In the genomic region with DNA sequence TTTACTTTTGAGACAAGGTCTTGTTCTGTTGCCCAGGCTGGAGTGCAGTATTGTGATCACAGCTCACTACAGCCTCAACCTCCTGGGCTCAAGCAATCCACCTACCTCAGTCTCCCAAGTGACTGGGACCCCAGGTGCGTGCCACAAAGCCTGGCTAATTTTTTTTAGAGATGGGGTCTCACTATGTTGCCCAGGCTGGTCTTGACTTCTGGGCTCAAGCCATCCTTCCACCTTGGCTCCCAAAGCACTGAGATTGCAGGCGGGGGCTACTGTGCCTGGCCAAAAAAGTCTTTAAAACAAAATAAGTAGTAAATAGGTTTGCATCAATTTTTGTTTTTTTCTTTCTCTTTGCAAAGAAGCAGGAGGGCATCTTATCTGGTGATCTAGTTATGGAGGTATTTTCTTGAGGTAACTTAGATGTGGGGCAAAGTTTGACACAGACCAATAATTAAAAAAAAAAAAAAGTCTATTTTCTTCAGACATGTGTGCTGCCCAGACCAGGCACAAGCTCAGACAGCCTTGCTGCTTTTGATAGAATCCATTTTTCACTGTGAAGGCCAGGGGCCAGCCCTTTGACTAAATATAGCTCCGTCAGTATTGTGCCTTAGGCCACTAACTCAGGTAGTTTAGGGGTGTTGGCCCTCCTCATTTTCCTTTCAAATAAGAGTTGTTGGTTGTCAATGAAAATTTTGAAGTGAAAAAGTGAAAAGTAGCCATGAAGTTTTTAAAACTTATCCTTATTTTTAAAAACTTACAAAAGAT, we compare ENCODE assay signal across 10 cellular contexts. TPM values are rescaled to one million over a fixed set of nuclear protein-coding genes. Genes with fewer than 3 reads are reported as not detected.
DNase-seq lines count a peak whose midpoint lies in the region; ATAC-seq and TF ChIP-seq lines count a peak whose summit lies in the region.
"Had no signal": no experiment of that assay in that cellular context is flagged by ENCODE, and none has a peak within 500 bp of the region (broad histone marks: within the 10 kb centered on the region; RNA-seq: fewer than 3 reads in every experiment).

No MANE protein-coding gene starts in this region.

- no TSS peak for BruUV-seq in MCF 10A (replicated peaks; lab: Mats Ljungman, UMichigan)

- H3K27me3 ChIP-seq in mucosa of rectum (ENCODE audit: control insufficient read depth in 2 of 2, insufficient read depth in 2 of 2, low read length in 2 of 2) = no peaks in the 10 kb centered on the region
- no peaks in the 10 kb centered on the region for H3K27me3 ChIP-seq in upper lobe of right lung

- CTCF ChIA-PET in MCF 10A (lab: Yijun Ruan, JAX) = interaction anchor here (0.8 kb wide), 1 partner anchor 13 kb away, joined by 3 read pairs; no protein-coding TSS in a partner anchor

- H3K4me3 Mint-ChIP-seq in activated T-cell treated with anti-CD3 and anti-CD28 coated beads, Interleukin-2, amount 50 U/mL, for 72 hours = peak overlapping the region; percentile 75 to 85
- peak overlapping the region; percentile 81 for H3K4me3 Mint-ChIP-seq in MCF 10A (ENCODE audit: unreplicated experiment)

- no peaks in the 10 kb centered on the region for H3K9me3 ChIP-seq in mucosa of rectum (ENCODE audit: control insufficient read depth in 2 of 2, low read length in 2 of 2)
- no peaks in the 10 kb centered on the region for H3K9me3 ChIP-seq in upper lobe of right lung

- no peak for DNase-seq in activated T-cell treated with anti-CD3 and anti-CD28 coated beads, Interleukin-2, amount 50 U/mL, for 72 hours
- no peak for DNase-seq in activated T-cell treated with anti-CD3 and anti-CD28 coated beads, Interleukin-2, amount 50 U/mL, for 1 hour
- DNase-seq in MCF 10A (ENCODE audit: unreplicated experiment) (no peak), upper lobe of right lung (no peak), NOMO-1 treated with DMSO at 0.1 percent for 48 hours (lab: John Stamatoyannopoulos, UW; ENCODE audit: unreplicated experiment) (no peak), GDM1 (lab: John Stamatoyannopoulos, UW) (no peak)
- DNase-seq: AML-193 had no signal

- H3K9ac ChIP-seq in mucosa of rectum (ENCODE audit: low read depth in 1 of 2, low read length in 2 of 2) = peak overlapping the region in 1 of 2 donors; percentile 91

- H3K4me1 ChIP-seq in mucosa of rectum (ENCODE audit: control insufficient read depth in 2 of 2, insufficient read depth in 2 of 2, low read length in 2 of 2) (peaks cover 37 to 47% of the 10 kb centered on the region in 2 donors), upper lobe of right lung (peaks cover 80% of the 10 kb centered on the region)

- H3K36me3 ChIP-seq in mucosa of rectum (ENCODE audit: control insufficient read depth in 2 of 2, insufficient read depth in 2 of 2, low read length in 2 of 2) (peaks cover 0 to 7% of the 10 kb centered on the region in 2 donors), upper lobe of right lung (no peaks in the 10 kb centered on the region)

- peak overlapping the region; percentile 75 for H3K27ac Mint-ChIP-seq in activated T-cell treated with anti-CD3 and anti-CD28 coated beads, Interleukin-2, amount 50 U/mL, for 72 hours
- no peak overlapping the region for H3K27ac Mint-ChIP-seq in MCF 10A (ENCODE audit: low read depth, unreplicated experiment)

- peaks cover 68% of the 10 kb centered on the region for H3K4me1 Mint-ChIP-seq in activated T-cell treated with anti-CD3 and anti-CD28 coated beads, Interleukin-2, amount 50 U/mL, for 72 hours (ENCODE audit: low read depth)
- H3K4me1 Mint-ChIP-seq in MCF 10A (ENCODE audit: insufficient read depth, unreplicated experiment) = peaks cover 52% of the 10 kb centered on the region

- TF ChIP-seq CTCF in MCF 10A (IDR thresholded peaks at IDR 0.05; ENCODE audit: unreplicated experiment) = no peak
- no peak for TF ChIP-seq CTCF in upper lobe of right lung (IDR thresholded peaks at IDR 0.05)

- POLR2A ChIA-PET in MCF 10A (lab: Yijun Ruan, JAX) = interaction anchor here (0.6 to 18.0 kb wide), 18 partner anchors 7 to 309 kb away, joined by 3 to 371 read pairs (median 5); a partner anchor contains a TSS

- H3K9me3 Mint-ChIP-seq in activated T-cell treated with anti-CD3 and anti-CD28 coated beads, Interleukin-2, amount 50 U/mL, for 72 hours = no peaks in the 10 kb centered on the region
- no peaks in the 10 kb centered on the region for H3K9me3 Mint-ChIP-seq in MCF 10A (ENCODE audit: unreplicated experiment)

- H3K4me3 ChIP-seq in mucosa of rectum (ENCODE audit: low read length in 2 of 2) = peak overlapping the region; percentile 6 to 58
- H3K4me3 ChIP-seq in upper lobe of right lung = peak overlapping the region; percentile 74

- no peaks in the 10 kb centered on the region for H3K27me3 Mint-ChIP-seq in activated T-cell treated with anti-CD3 and anti-CD28 coated beads, Interleukin-2, amount 50 U/mL, for 72 hours (ENCODE audit: low read depth)
- H3K27me3 Mint-ChIP-seq in MCF 10A (ENCODE audit: insufficient read depth, unreplicated experiment) = no peaks in the 10 kb centered on the region

- H3K36me3 Mint-ChIP-seq in activated T-cell treated with anti-CD3 and anti-CD28 coated beads, Interleukin-2, amount 50 U/mL, for 72 hours (ENCODE audit: insufficient read depth in 2 of 2) = peaks cover 13 to 21% of the 10 kb centered on the region in 2 donors
- H3K36me3 Mint-ChIP-seq in MCF 10A (ENCODE audit: insufficient read depth, unreplicated experiment) = peaks cover 41% of the 10 kb centered on the region

- intact Hi-C loops in MCF 10A (cut with micrococcal nuclease) = loop anchor here (5.0 kb wide), 2 partner anchors 35 to 75 kb away; a partner anchor contains a TSS
- intact Hi-C loops in upper lobe of right lung (cut with DNase I) = no loop called here

- H3K27ac ChIP-seq in mucosa of rectum (ENCODE audit: low read depth in 2 of 2, low read length in 2 of 2) (peak overlapping the region; percentile 92 to 95), upper lobe of right lung (peak overlapping the region; percentile 92)

- ATAC-seq in activated T-cell treated with anti-CD3 and anti-CD28 coated beads, Interleukin-2, amount 50 U/mL, for 72 hours (replicated peaks in 1 of 2) = no peak
- ATAC-seq in upper lobe of right lung = no peak
- no peak for ATAC-seq in HG02571 (IDR thresholded peaks at IDR 0.05; ENCODE audit: unreplicated experiment)

RNA-seq across cellular contexts. Expression of a gene that starts 2.5 kb away (rescaled TPM):
- 100 to 1,000 TPM in 1 of 2 donors, 10 to 100 TPM in 1; 93.1 to 106 TPM for total RNA-seq in activated T-cell treated with anti-CD3 and anti-CD28 coated beads, Interleukin-2, amount 50 U/mL, for 72 hours
- total RNA-seq in MCF 10A (2022) (50.0 and 81.6 TPM in 2 replicates), upper lobe of right lung (132 TPM)

RNA-seq across cellular contexts. Expression of a gene that starts 7.0 kb away (rescaled TPM):
- 10 to 100 TPM; 81.5 to 95.3 TPM for total RNA-seq in activated T-cell treated with anti-CD3 and anti-CD28 coated beads, Interleukin-2, amount 50 U/mL, for 72 hours
- total RNA-seq in MCF 10A (2022) (41.1 and 57.8 TPM in 2 replicates), upper lobe of right lung (55.3 TPM)

RNA-seq across cellular contexts. Expression of a gene that starts 35.1 kb away (rescaled TPM):
- total RNA-seq in activated T-cell treated with anti-CD3 and anti-CD28 coated beads, Interleukin-2, amount 50 U/mL, for 72 hours = 10 to 100 TPM; 32.2 to 41.9 TPM
- total RNA-seq in MCF 10A (2022) (50.2 and 52.4 TPM in 2 replicates), upper lobe of right lung (38.0 TPM)

RNA-seq across cellular contexts. Expression of a gene that starts 35.2 kb away (rescaled TPM):
- not detected for total RNA-seq in activated T-cell treated with anti-CD3 and anti-CD28 coated beads, Interleukin-2, amount 50 U/mL, for 72 hours
- total RNA-seq in MCF 10A (2022) (not detected in 2 replicates), upper lobe of right lung (0.12 TPM)
- total RNA-seq: T-helper 1 cell treated with Interleukin-12 subunit alpha and Interleukin-12 subunit beta and Interleukin-4 antibody, amounts not matched to agents 30 ng/mL and 1 ng/mL, for 36 hours had no signal
